8 cellular contexts compared by ENCODE assay signal in genomic region chr7:131235489-131236317, GRCh38.
A peak's percentile ranks its signal among the peaks of the same experiment; 100 is the strongest.
DNase-seq lines count a peak whose midpoint lies in the region; ATAC-seq and TF ChIP-seq lines count a peak whose summit lies in the region.

No MANE protein-coding gene starts in this region.

- H3K9me3 ChIP-seq in A673 (ENCODE audit: low read depth, low read length, poor library complexity, severe bottlenecking) (no peaks in the 10 kb centered on the region), neural cell (ENCODE audit: low read length) (no peaks in the 10 kb centered on the region)

- no peak overlapping the region for H3K4me2 ChIP-seq in neural cell (ENCODE audit: low read length)

- no peak for ATAC-seq in HG02678 (IDR thresholded peaks at IDR 0.05; ENCODE audit: unreplicated experiment)

- H3K9ac ChIP-seq in neural cell (ENCODE audit: low read length) = peak overlapping the region; percentile 8

- CTCF ChIA-PET in A673 (lab: Charles Lee) = no interaction called here

- no peak overlapping the region for H2AFZ ChIP-seq in neural cell (ENCODE audit: low read depth, low read length)

- no peak overlapping the region for H3K4me3 ChIP-seq in A673 (ENCODE audit: low read depth, low read length, poor library complexity, severe bottlenecking)
- no peak overlapping the region for H3K4me3 ChIP-seq in neural cell (ENCODE audit: low read length)

- H3F3A ChIP-seq in neural cell (ENCODE audit: insufficient read depth, low read length, poor library complexity, severe bottlenecking) = no peaks in the 10 kb centered on the region

- no peak for TF ChIP-seq CTCF in A673 (conservative IDR thresholded peaks at IDR 0.05; ENCODE audit: low read depth, low read length)
- TF ChIP-seq CTCF in neural cell (IDR thresholded peaks at IDR 0.05; ENCODE audit: poor library complexity, severe bottlenecking) = no peak

- no TSS peak for BruUV-seq in A673 (replicated peaks; lab: Mats Ljungman, UMichigan)

- intact Hi-C loops in A673 (cut with micrococcal nuclease; ENCODE audit: unreplicated experiment) = no loop called here

- H3K36me3 ChIP-seq in A673 (ENCODE audit: insufficient read depth, low read length, poor library complexity, severe bottlenecking) = no peaks in the 10 kb centered on the region
- H3K36me3 ChIP-seq in neural cell (ENCODE audit: insufficient read depth, low read length) = no peaks in the 10 kb centered on the region

- no peaks in the 10 kb centered on the region for H3K9me2 ChIP-seq in neural cell (ENCODE audit: insufficient read depth, low read length)

- DNase-seq in A673 (ENCODE audit: low spot score) (peak; percentile 56), LHCN-M2 (ENCODE audit: low read depth) (peak; percentile 98), dermis blood vessel endothelial cell (peak; percentile 98), stromal cell of bone marrow (ENCODE audit: low read depth) (peak; percentile 97), SKM-1 treated with dmso at 0.1 percent for 144 hours (lab: John Stamatoyannopoulos, UW; ENCODE audit: unreplicated experiment) (no peak)
- DNase-seq in activated CD4-positive, alpha-beta T cell treated with anti-CD3 and anti-CD28 coated beads, Interleukin-2, amount 50 U/mL, for 48 hours = peak; percentile 70 to 80

- no peaks in the 10 kb centered on the region for H4K20me1 ChIP-seq in neural cell (ENCODE audit: insufficient read depth)

- POLR2A ChIA-PET in A673 (lab: Charles Lee; ENCODE audit: low non-redundant PET) = no interaction called here

- H3K27ac ChIP-seq in A673 (ENCODE audit: low read depth, low read length, poor library complexity, severe bottlenecking) (no peak overlapping the region), neural cell (ENCODE audit: low read length) (peak overlapping the region; percentile 70)

- H3K4me1 ChIP-seq in A673 (ENCODE audit: insufficient read depth, low read length, poor library complexity, severe bottlenecking) = peaks cover 6% of the 10 kb centered on the region

- H3K27me3 ChIP-seq in A673 (replicated peaks; ENCODE audit: insufficient read depth, low read depth, low read length, poor library complexity) (no peaks in the 10 kb centered on the region), neural cell (ENCODE audit: insufficient read depth, low read depth, low read length) (no peaks in the 10 kb centered on the region)

- H3K79me2 ChIP-seq in neural cell (replicated peaks; ENCODE audit: insufficient read depth, low read length) = no peaks in the 10 kb centered on the region

- peak; percentile 14 for TF ChIP-seq EP300 in neural cell (conservative IDR thresholded peaks at IDR 0.05; ENCODE audit: poor library complexity, severe bottlenecking)

- no peak for TF ChIP-seq RAD21 in neural cell (conservative IDR thresholded peaks at IDR 0.05)

TF ChIP-seq in neural cell, 6 proteins besides CTCF, POLR2A, EP300 and RAD21:
- no peak for TF ChIP-seq MXI1 (conservative IDR thresholded peaks at IDR 0.05; ENCODE audit: poor library complexity, severe bottlenecking)
- no peak for TF ChIP-seq TAF1 (IDR thresholded peaks at IDR 0.05; ENCODE audit: low read depth)
- TF ChIP-seq POLR2AphosphoS5 (IDR thresholded peaks at IDR 0.05) = peak; percentile 24
- TF ChIP-seq EZH2 (IDR thresholded peaks at IDR 0.05; ENCODE audit: borderline replicate concordance, insufficient read depth, low read length, poor library complexity, severe bottlenecking) = no peak
- peak; percentile 14 for TF ChIP-seq SMC3 (conservative IDR thresholded peaks at IDR 0.05; ENCODE audit: poor library complexity)
- TF ChIP-seq REST (IDR thresholded peaks at IDR 0.05; ENCODE audit: borderline replicate concordance) = peak; percentile 18
